In the genomic region with DNA sequence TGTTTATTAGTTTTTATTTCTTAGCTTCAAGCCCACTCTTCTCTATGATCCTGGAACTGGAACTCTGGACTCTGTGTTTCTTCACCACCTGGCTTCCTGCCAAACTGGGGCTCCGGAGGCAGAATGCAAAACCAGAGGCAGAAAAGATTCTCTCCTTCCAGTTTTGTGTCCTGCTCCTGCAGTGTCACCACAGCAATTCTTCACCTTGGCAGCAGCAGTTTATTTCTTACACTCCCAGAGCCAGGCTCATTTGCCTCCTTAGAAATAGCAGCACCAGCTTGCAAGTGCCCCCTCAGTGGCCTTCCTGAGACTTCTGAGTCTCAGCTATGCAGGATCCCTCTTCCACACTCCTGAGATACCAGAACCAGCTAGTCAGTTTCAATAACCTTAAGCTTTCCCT, we compare ENCODE assay signal across 16 cellular contexts. TPM values are rescaled to one million over a fixed set of nuclear protein-coding genes. Genes with fewer than 3 reads are reported as not detected.
DNase-seq lines count a peak whose midpoint lies in the region; ATAC-seq and TF ChIP-seq lines count a peak whose summit lies in the region.
"Had no signal": no experiment of that assay in that cellular context is flagged by ENCODE, and none has a peak within 500 bp of the region (broad histone marks: within the 10 kb centered on the region; RNA-seq: fewer than 3 reads in every experiment).

No MANE protein-coding gene starts in this region.

- H3K9ac ChIP-seq in mammary epithelial cell (ENCODE audit: insufficient read depth, low read length), result no peak overlapping the region
- no peak overlapping the region for H3K9ac ChIP-seq in smooth muscle cell (ENCODE audit: low read depth)
- H3K9ac ChIP-seq: BLaER1, KMS-11 had no signal

- POLR2A ChIA-PET in MCF 10A (lab: Yijun Ruan, JAX), result no interaction called here
- POLR2A ChIA-PET in activated CD4-positive, alpha-beta T cell treated with anti-CD3 and anti-CD28 coated beads, Interleukin-2, amount 10 ng/mL, durations not matched to agents 7 days and 5 days (lab: Charles Lee), result no interaction called here

- no peaks in the 10 kb centered on the region for H3K79me2 ChIP-seq in mammary epithelial cell (ENCODE audit: insufficient read depth, low read length)
- H3K79me2 ChIP-seq in smooth muscle cell (ENCODE audit: low read depth), result no peaks in the 10 kb centered on the region

- no peaks in the 10 kb centered on the region for H3K9me3 Mint-ChIP-seq in MCF 10A (ENCODE audit: unreplicated experiment)
- H3K9me3 Mint-ChIP-seq in activated CD4-positive, alpha-beta T cell treated with anti-CD3 and anti-CD28 coated beads, Interleukin-2, amount 10 ng/mL, durations not matched to agents 7 days and 5 days, result no peaks in the 10 kb centered on the region

- ATAC-seq in RWPE2 (ENCODE audit: low read depth) (0 out of 3 replicates have a peak, but pooled peaks have one; percentile 38), GM18870 (IDR thresholded peaks at IDR 0.05; ENCODE audit: unreplicated experiment) (no peak)
- ATAC-seq: gastroesophageal sphincter had no signal

- H3K4me3 ChIP-seq in mammary epithelial cell (replicated peaks in 1 of 3; ENCODE audit: insufficient read depth in 1 of 3, low read depth in 2 of 3, low read length in 3 of 3) (no peak overlapping the region), RWPE2 (ENCODE audit: severe bottlenecking) (no peak overlapping the region), foreskin fibroblast (ENCODE audit: low read depth in 1 of 2, low read length in 2 of 2) (no peak overlapping the region), smooth muscle cell (no peak overlapping the region)
- H3K4me3 ChIP-seq: BLaER1, gastroesophageal sphincter, prostate gland, thoracic aorta had no signal

- H3F3A ChIP-seq in smooth muscle cell (ENCODE audit: low read depth), result no peaks in the 10 kb centered on the region

- H3K9me3 ChIP-seq in mammary epithelial cell (replicated peaks; ENCODE audit: insufficient read depth, low read length) (no peaks in the 10 kb centered on the region), RWPE2 (ENCODE audit: severe bottlenecking) (no peaks in the 10 kb centered on the region), smooth muscle cell (replicated peaks; ENCODE audit: low read depth) (no peaks in the 10 kb centered on the region)
- H3K9me3 ChIP-seq: BLaER1, gastroesophageal sphincter, prostate gland, thoracic aorta had no signal

- CTCF ChIA-PET in MCF 10A (lab: Yijun Ruan, JAX) (no interaction called here), mammary epithelial cell (lab: Charles Lee; ENCODE audit: low non-redundant PET) (no interaction called here)
- CTCF ChIA-PET in activated CD4-positive, alpha-beta T cell treated with anti-CD3 and anti-CD28 coated beads, Interleukin-2, amount 10 ng/mL, durations not matched to agents 7 days and 5 days (lab: Charles Lee), result no interaction called here

- H3K27ac ChIP-seq in mammary epithelial cell (ENCODE audit: insufficient read depth, low read depth, low read length) (no peak overlapping the region), RWPE2 (ENCODE audit: poor library complexity, severe bottlenecking) (no peak overlapping the region), smooth muscle cell (ENCODE audit: low read depth) (no peak overlapping the region)
- H3K27ac ChIP-seq: BLaER1, gastroesophageal sphincter, KMS-11, prostate gland, thoracic aorta had no signal

- TF ChIP-seq CTCF in MCF 10A (IDR thresholded peaks at IDR 0.05; ENCODE audit: unreplicated experiment) (no peak), mammary epithelial cell (conservative IDR thresholded peaks at IDR 0.05 in 1 of 2, IDR thresholded peaks at IDR 0.05 in 1 of 2; ENCODE audit: extremely low read depth in 1 of 2, insufficient read depth in 1 of 2, low read depth in 1 of 2, low read length in 2 of 2) (no peak), RWPE2 (IDR thresholded peaks at IDR 0.05; ENCODE audit: poor library complexity, severe bottlenecking) (no peak), foreskin fibroblast (IDR thresholded peaks at IDR 0.05; ENCODE audit: low read depth, low read length) (no peak), smooth muscle cell (IDR thresholded peaks at IDR 0.05; ENCODE audit: borderline replicate concordance, insufficient read depth, poor library complexity, severe bottlenecking) (no peak)

- H3K4me1 ChIP-seq in mammary epithelial cell (ENCODE audit: insufficient read depth, low read length) (no peaks in the 10 kb centered on the region), RWPE2 (ENCODE audit: insufficient read depth, poor library complexity, severe bottlenecking) (no peaks in the 10 kb centered on the region), smooth muscle cell (ENCODE audit: low read depth) (peaks cover 4% of the 10 kb centered on the region)
- H3K4me1 ChIP-seq: BLaER1, gastroesophageal sphincter, prostate gland had no signal

- H3K4me2 ChIP-seq in mammary epithelial cell (ENCODE audit: insufficient read depth, low read depth, low read length) (no peak overlapping the region), smooth muscle cell (no peak overlapping the region)
- H3K4me2 ChIP-seq: BLaER1, KMS-11 had no signal

- no peak overlapping the region for H2AFZ ChIP-seq in mammary epithelial cell (ENCODE audit: low read depth, low read length)
- H2AFZ ChIP-seq in smooth muscle cell (ENCODE audit: low read depth), result peak overlapping the region; percentile 69

- H4K20me1 ChIP-seq in mammary epithelial cell (ENCODE audit: insufficient read depth, low read length) (no peaks in the 10 kb centered on the region), smooth muscle cell (ENCODE audit: low read depth) (no peaks in the 10 kb centered on the region)
- H4K20me1 ChIP-seq: BLaER1 had no signal

- no peaks in the 10 kb centered on the region for H3K36me3 Mint-ChIP-seq in MCF 10A (ENCODE audit: insufficient read depth, unreplicated experiment)
- H3K36me3 Mint-ChIP-seq in activated CD4-positive, alpha-beta T cell treated with anti-CD3 and anti-CD28 coated beads, Interleukin-2, amount 10 ng/mL, durations not matched to agents 7 days and 5 days (ENCODE audit: low read depth), result no peaks in the 10 kb centered on the region

- WGBS in mammary epithelial cell (ENCODE audit: low coverage, missing lambda C conversion rate), result 0% methylated on average over 1 of the region's 1 CpG
- 44% methylated on average over 1 of the region's 1 CpG for WGBS in smooth muscle cell (ENCODE audit: low lambda C conversion rate)

- H3K27me3 Mint-ChIP-seq in MCF 10A (ENCODE audit: insufficient read depth, unreplicated experiment), result peaks cover 77% of the 10 kb centered on the region
- peaks cover 13% of the 10 kb centered on the region for H3K27me3 Mint-ChIP-seq in activated CD4-positive, alpha-beta T cell treated with anti-CD3 and anti-CD28 coated beads, Interleukin-2, amount 10 ng/mL, durations not matched to agents 7 days and 5 days

- no peak overlapping the region for H3K4me3 Mint-ChIP-seq in MCF 10A (ENCODE audit: unreplicated experiment)
- no peak overlapping the region for H3K4me3 Mint-ChIP-seq in activated CD4-positive, alpha-beta T cell treated with anti-CD3 and anti-CD28 coated beads, Interleukin-2, amount 10 ng/mL, durations not matched to agents 7 days and 5 days

- DNase-seq in MCF 10A (ENCODE audit: unreplicated experiment), result peak; percentile 40
- DNase-seq in mammary epithelial cell, result no peak
- DNase-seq in RWPE2 (ENCODE audit: low spot score), result no peak
- DNase-seq in foreskin fibroblast, result peak; percentile 1 to 24
- no peak for DNase-seq in smooth muscle cell (lab: John Stamatoyannopoulos, UW; ENCODE audit: unreplicated experiment)
- DNase-seq in activated CD4-positive, alpha-beta T cell treated with anti-CD3 and anti-CD28 coated beads, Interleukin-2, amount 10 ng/mL, durations not matched to agents 7 days and 5 days, result no peak
- DNase-seq in superior temporal gyrus (ENCODE audit: extremely low spot score), result no peak
- DNase-seq: activated gamma-delta T cell treated with Interleukin-2 at 50 U/mL for 16 hours, cortex of kidney, SW 1271 had no signal

- BruUV-seq in MCF 10A (replicated peaks; lab: Mats Ljungman, UMichigan) (no TSS peak), mammary epithelial cell (replicated peaks; lab: Mats Ljungman, UMichigan) (no TSS peak)

- dilution Hi-C loops in mammary epithelial cell (cut with HindIII; ENCODE audit: low sequenced_read_pairs), result no loop called here

- no peaks in the 10 kb centered on the region for H3K4me1 Mint-ChIP-seq in MCF 10A (ENCODE audit: insufficient read depth, unreplicated experiment)
- peaks cover 2% of the 10 kb centered on the region for H3K4me1 Mint-ChIP-seq in activated CD4-positive, alpha-beta T cell treated with anti-CD3 and anti-CD28 coated beads, Interleukin-2, amount 10 ng/mL, durations not matched to agents 7 days and 5 days

- H3K27me3 ChIP-seq in mammary epithelial cell (ENCODE audit: insufficient read depth, low read length) (peaks cover 6% of the 10 kb centered on the region), RWPE2 (ENCODE audit: insufficient read depth, poor library complexity, severe bottlenecking) (peaks cover 9% of the 10 kb centered on the region), smooth muscle cell (ENCODE audit: low read depth) (no peaks in the 10 kb centered on the region)
- H3K27me3 ChIP-seq: BLaER1, gastroesophageal sphincter had no signal

- H3K27ac Mint-ChIP-seq in MCF 10A (ENCODE audit: low read depth, unreplicated experiment), result no peak overlapping the region
- H3K27ac Mint-ChIP-seq in activated CD4-positive, alpha-beta T cell treated with anti-CD3 and anti-CD28 coated beads, Interleukin-2, amount 10 ng/mL, durations not matched to agents 7 days and 5 days, result no peak overlapping the region

- intact Hi-C loops in MCF 10A (cut with micrococcal nuclease) (no loop called here), mammary epithelial cell (cut with micrococcal nuclease) (no loop called here)

- H3K36me3 ChIP-seq in mammary epithelial cell (ENCODE audit: insufficient read depth, low read length) (no peaks in the 10 kb centered on the region), RWPE2 (ENCODE audit: low read depth) (no peaks in the 10 kb centered on the region), smooth muscle cell (ENCODE audit: low read depth) (no peaks in the 10 kb centered on the region)
- H3K36me3 ChIP-seq: BLaER1, gastroesophageal sphincter, prostate gland, thoracic aorta had no signal

- in situ Hi-C loops in mammary epithelial cell (cut with MboI; ENCODE audit: low sequenced_read_pairs in 2 of 2), result no loop called here

RNA-seq across cellular contexts. Expression of a gene that starts 26.7 kb away (rescaled TPM):
- 0.21 and 0.39 TPM in 2 replicates for total RNA-seq in MCF 10A (2022)
- total RNA-seq in mammary epithelial cell, result 1 to 10 TPM; 1.5 to 9.4 TPM
- 3.6 TPM for polyA plus RNA-seq in mammary epithelial cell
- 2.1 TPM for polyA minus RNA-seq in mammary epithelial cell
- total RNA-seq in smooth muscle cell, result 0.85 and 3.6 TPM in 2 replicates
- 0.82 and 1.1 TPM in 2 replicates for polyA plus RNA-seq in smooth muscle cell
- total RNA-seq in activated CD4-positive, alpha-beta T cell treated with anti-CD3 and anti-CD28 coated beads, Interleukin-2, amount 10 ng/mL, durations not matched to agents 7 days and 5 days, result 100 to 1,000 TPM; 138 to 139 TPM

Comparison
In these comparisons a context has a peak if more than half of its experiments do, and no peak if none do; other contexts are left out.
1. DNase-seq: peak in MCF 10A (single experiment) and foreskin fibroblast (2 of 2); none in mammary epithelial cell (single experiment), RWPE2 (single experiment), smooth muscle cell (single experiment), activated CD4-positive, alpha-beta T cell treated with anti-CD3 and anti-CD28 coated beads, Interleukin-2, amount 10 ng/mL, durations not matched to agents 7 days and 5 days (single experiment) and superior temporal gyrus (single experiment).
2. RNA of a gene that starts 26.7 kb away (total RNA-seq): 138 to 139 TPM in activated CD4-positive, alpha-beta T cell treated with anti-CD3 and anti-CD28 coated beads, Interleukin-2, amount 10 ng/mL, durations not matched to agents 7 days and 5 days; 1.5 to 9.4 TPM in mammary epithelial cell, 0.85 to 3.6 TPM in smooth muscle cell and 0.21 to 0.39 TPM in MCF 10A; every median in the first group is over 10 times any median in the second.